ENCODE assay signal across 28 cellular contexts in genomic region chr18:2400701-2401191, GRCh38.
"Had no signal": no experiment of that assay in that cellular context is flagged by ENCODE, and none has a peak within 500 bp of the region (broad histone marks: within the 10 kb centered on the region; RNA-seq: fewer than 3 reads in every experiment).

No MANE protein-coding gene starts in this region.

- H3K9me3 ChIP-seq: ascending aorta, ovary, right lobe of liver, thoracic aorta, uterus had no signal

- H3K4me1 Mint-ChIP-seq: activated CD4-positive, alpha-beta T cell treated with anti-CD3 and anti-CD28 coated beads, Interleukin-2, amount 10 ng/mL, durations not matched to agents 24 days and 14 days; activated naive CD4-positive, alpha-beta T cell treated with anti-CD3 and anti-CD28 coated beads, Interleukin-2, amount 10 ng/mL, durations not matched to agents 7 days and 5 days; activated naive CD8-positive, alpha-beta T cell treated with anti-CD3 and anti-CD28 coated beads, Interleukin-2, amount 10 ng/mL, durations not matched to agents 7 days and 5 days; brain; mesothelial cell of epicardium had no signal

- H3K4me1 ChIP-seq: ascending aorta, heart right ventricle, right lobe of liver, uterus had no signal

- ATAC-seq: heart right ventricle; naive thymus-derived CD4-positive, alpha-beta T cell; right lobe of liver had no signal

- H3K4me3 ChIP-seq: ascending aorta, cardiac muscle cell, coronary artery, dorsolateral prefrontal cortex, heart right ventricle, ovary, right lobe of liver, thoracic aorta, uterus had no signal

- H3K4me3 Mint-ChIP-seq: activated CD4-positive, alpha-beta memory T cell treated with anti-CD3 and anti-CD28 coated beads for 36 hours; activated CD4-positive, alpha-beta T cell treated with anti-CD3 and anti-CD28 coated beads, Interleukin-2, amount 10 ng/mL, durations not matched to agents 24 days and 14 days; activated naive CD4-positive, alpha-beta T cell treated with anti-CD3 and anti-CD28 coated beads, Interleukin-2, amount 10 ng/mL, durations not matched to agents 7 days and 5 days; activated naive CD8-positive, alpha-beta T cell treated with anti-CD3 and anti-CD28 coated beads, Interleukin-2, amount 10 ng/mL, durations not matched to agents 7 days and 5 days; activated T-cell treated with anti-CD3 and anti-CD28 coated beads, Interleukin-2, amount 50 U/mL, for 24 hours; brain; mesothelial cell of epicardium; naive thymus-derived CD4-positive, alpha-beta T cell; stimulated activated naive CD8-positive, alpha-beta T cell treated with anti-CD3 and anti-CD28 coated beads, Interleukin-15, Interleukin-2, amounts not matched to agents 100 ng/mL and 50 ng/mL, for 24 hours; type B pancreatic cell had no signal

- H3K27ac ChIP-seq: ascending aorta, cardiac muscle cell, coronary artery, dorsolateral prefrontal cortex, heart right ventricle, ovary, right lobe of liver, thoracic aorta, uterus had no signal

- H3K36me3 ChIP-seq: ascending aorta, cardiac muscle cell, heart right ventricle, ovary, right lobe of liver, thoracic aorta, uterus had no signal

- H3K36me3 Mint-ChIP-seq: activated CD4-positive, alpha-beta memory T cell treated with anti-CD3 and anti-CD28 coated beads for 36 hours; activated naive CD4-positive, alpha-beta T cell treated with anti-CD3 and anti-CD28 coated beads, Interleukin-2, amount 10 ng/mL, durations not matched to agents 7 days and 5 days; activated naive CD8-positive, alpha-beta T cell treated with anti-CD3 and anti-CD28 coated beads, Interleukin-2, amount 10 ng/mL, durations not matched to agents 7 days and 5 days; brain; mesothelial cell of epicardium; naive thymus-derived CD4-positive, alpha-beta T cell; type B pancreatic cell had no signal

- H3K27ac Mint-ChIP-seq: activated CD4-positive, alpha-beta memory T cell treated with anti-CD3 and anti-CD28 coated beads for 36 hours; activated CD4-positive, alpha-beta T cell treated with anti-CD3 and anti-CD28 coated beads, Interleukin-2, amount 10 ng/mL, durations not matched to agents 24 days and 14 days; activated naive CD4-positive, alpha-beta T cell treated with anti-CD3 and anti-CD28 coated beads, Interleukin-2, amount 10 ng/mL, durations not matched to agents 7 days and 5 days; activated naive CD8-positive, alpha-beta T cell treated with anti-CD3 and anti-CD28 coated beads, Interleukin-2, amount 10 ng/mL, durations not matched to agents 7 days and 5 days; activated T-cell treated with anti-CD3 and anti-CD28 coated beads, Interleukin-2, amount 50 U/mL, for 24 hours; brain; mesothelial cell of epicardium; naive thymus-derived CD4-positive, alpha-beta T cell; progenitor cell of endocrine pancreas; stimulated activated naive CD8-positive, alpha-beta T cell treated with anti-CD3 and anti-CD28 coated beads, Interleukin-15, Interleukin-2, amounts not matched to agents 100 ng/mL and 50 ng/mL, for 24 hours; type B pancreatic cell had no signal

- DNase-seq: activated CD4-positive, alpha-beta memory T cell treated with anti-CD3 and anti-CD28 coated beads for 36 hours; activated CD4-positive, alpha-beta T cell treated with anti-CD3 and anti-CD28 coated beads, Interleukin-2, amount 10 ng/mL, durations not matched to agents 24 days and 14 days; activated CD4-positive, CD25-positive, alpha-beta regulatory T cell treated with anti-CD3 and anti-CD28 coated beads, Interleukin-2, amount 50 U/mL, for 72 hours; activated CD8-positive, alpha-beta memory T cell treated with anti-CD3 and anti-CD28 coated beads, Interleukin-2, amount 50 U/mL, for 4 hours; activated gamma-delta T cell; activated naive CD4-positive, alpha-beta T cell treated with anti-CD3 and anti-CD28 coated beads, Interleukin-2, amount 10 ng/mL, durations not matched to agents 7 days and 5 days; activated naive CD8-positive, alpha-beta T cell treated with anti-CD3 and anti-CD28 coated beads, Interleukin-2, amount 10 ng/mL, durations not matched to agents 7 days and 5 days; activated T-cell treated with anti-CD3 and anti-CD28 coated beads, Interleukin-2, amount 50 U/mL, for 24 hours; cerebellar nuclear complex; dorsolateral prefrontal cortex; effector memory CD4-positive, alpha-beta T cell; erythroblast; foreskin melanocyte; heart right ventricle; naive thymus-derived CD4-positive, alpha-beta T cell; ovary; right lobe of liver; stimulated activated CD4-positive, alpha-beta T cell treated with anti-CD3 and anti-CD28 coated beads, Interleukin-2, amount 100 ng/mL, for 48 hours; uterus had no signal

- H3K9me3 Mint-ChIP-seq: activated CD4-positive, alpha-beta memory T cell treated with anti-CD3 and anti-CD28 coated beads for 36 hours; activated CD4-positive, alpha-beta T cell treated with anti-CD3 and anti-CD28 coated beads, Interleukin-2, amount 10 ng/mL, durations not matched to agents 24 days and 14 days; activated naive CD4-positive, alpha-beta T cell treated with anti-CD3 and anti-CD28 coated beads, Interleukin-2, amount 10 ng/mL, durations not matched to agents 7 days and 5 days; activated naive CD8-positive, alpha-beta T cell treated with anti-CD3 and anti-CD28 coated beads, Interleukin-2, amount 10 ng/mL, durations not matched to agents 7 days and 5 days; activated T-cell treated with anti-CD3 and anti-CD28 coated beads, Interleukin-2, amount 50 U/mL, for 24 hours; stimulated activated naive CD8-positive, alpha-beta T cell treated with anti-CD3 and anti-CD28 coated beads, Interleukin-15, Interleukin-2, amounts not matched to agents 100 ng/mL and 50 ng/mL, for 24 hours; type B pancreatic cell had no signal

- H3K27me3 ChIP-seq: ascending aorta, cardiac muscle cell, heart right ventricle, ovary, right lobe of liver, uterus had no signal
